23 cellular contexts compared by ENCODE assay signal in the genomic region with DNA sequence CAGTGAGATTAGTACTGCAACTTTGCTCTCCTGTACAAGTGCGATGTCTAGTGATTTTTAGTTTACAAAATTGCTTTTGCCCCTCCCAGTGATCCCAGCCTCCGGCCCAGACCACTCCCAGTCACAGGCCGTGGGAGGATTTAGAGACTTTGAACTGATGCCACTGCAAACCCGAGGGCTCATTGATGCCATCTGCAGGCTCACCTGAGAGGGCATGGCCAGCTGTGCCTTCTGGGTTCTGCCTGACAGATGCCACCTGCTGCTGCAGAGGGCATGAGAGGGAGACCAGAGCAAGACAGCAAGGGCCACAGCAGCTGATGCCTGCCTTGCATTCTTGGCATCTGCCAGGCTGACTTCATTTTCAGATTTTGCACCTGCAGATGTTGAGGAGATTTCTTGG.
DNase-seq lines count a peak whose midpoint lies in the region; ATAC-seq, FAIRE-seq and TF ChIP-seq lines count a peak whose summit lies in the region.
"Had no signal": no experiment of that assay in that cellular context is flagged by ENCODE, and none has a peak within 500 bp of the region (broad histone marks: within the 10 kb centered on the region; RNA-seq: fewer than 3 reads in every experiment).

No MANE protein-coding gene starts in this region.

- no peaks in the 10 kb centered on the region for H3K27me3 ChIP-seq in H1 (replicated peaks in 1 of 4; ENCODE audit: control insufficient read depth in 3 of 4, extremely low read depth in 1 of 4, insufficient read depth in 3 of 4, low read length in 3 of 4)
- H3K27me3 ChIP-seq in H9 (ENCODE audit: insufficient read depth, low read length) = no peaks in the 10 kb centered on the region
- H3K27me3 ChIP-seq: neutrophil, SJSA1, upper lobe of right lung had no signal

- H3K4me3 ChIP-seq in H1 (ENCODE audit: extremely low read depth in 1 of 4, insufficient read depth in 2 of 4, low read depth in 3 of 4, low read length in 4 of 4) = no peak overlapping the region
- H3K4me3 ChIP-seq: cardiac muscle cell, lower lobe of right lung, SJSA1, upper lobe of right lung had no signal

- 87% methylated on average over 4 of the region's 4 CpGs; no CpG with 5 or more reads in 1 of the 2 experiments for WGBS in H1 (ENCODE audit: extremely low coverage in 1 of 2, insufficient coverage in 1 of 2, insufficient read length in 1 of 2, insufficient replicate concordance in 2 of 2, low coverage in 1 of 2, low lambda C conversion rate in 2 of 2, missing lambda C conversion rate in 1 of 2), 2 experiments
- no CpG with 5 or more reads among the region's 4 CpGs for WGBS in H9 (ENCODE audit: extremely low coverage, insufficient read length, low lambda C conversion rate)

- H3K23ac ChIP-seq in H1 (ENCODE audit: insufficient read length) (no peak overlapping the region), H9 (ENCODE audit: insufficient read length, low read depth, low read length) (no peak overlapping the region)

- peak in 2 of 3 experiments; percentile 9 to 20; a peak in 2 of 4 replicates for TF ChIP-seq CTCF in H1 (IDR thresholded peaks at IDR 0.05; ENCODE audit: control extremely low read depth in 1 of 3, insufficient read depth in 1 of 3, low read depth in 1 of 3, low read length in 3 of 3)
- no peak for TF ChIP-seq CTCF in H9 (conservative IDR thresholded peaks at IDR 0.05)

- no peak for TF ChIP-seq POLR2A in H1 (IDR thresholded peaks at IDR 0.05; ENCODE audit: control extremely low read depth in 1 of 2, low read depth in 2 of 2, low read length in 2 of 2)

- no peaks in the 10 kb centered on the region for H3K36me3 Mint-ChIP-seq in H9 (ENCODE audit: insufficient read depth in 1 of 3, low read depth in 3 of 3)
- H3K36me3 Mint-ChIP-seq: activated CD4-positive, alpha-beta memory T cell treated with anti-CD3 and anti-CD28 coated beads for 36 hours; CD8-positive, alpha-beta memory T cell; immature natural killer cell had no signal

- no peak overlapping the region for H4K8ac ChIP-seq in H1 (ENCODE audit: extremely low read depth, insufficient read depth, low read length)
- H4K8ac ChIP-seq in H9 (replicated peaks; ENCODE audit: insufficient read length, low read depth, low read length) = no peak overlapping the region

- H3K79me2 ChIP-seq in H1 (ENCODE audit: control insufficient read depth in 1 of 2, insufficient read depth in 2 of 2, low read length in 2 of 2) = no peaks in the 10 kb centered on the region
- H3K79me2 ChIP-seq in H9 (ENCODE audit: insufficient read depth, low read length) = no peaks in the 10 kb centered on the region

- H3K27ac Mint-ChIP-seq in H9 = no peak overlapping the region
- H3K27ac Mint-ChIP-seq: activated B cell treated with CpG ODN at 0.5 μM for 24 hours; activated CD4-positive, alpha-beta memory T cell treated with anti-CD3 and anti-CD28 coated beads for 36 hours; CD8-positive, alpha-beta memory T cell; dendritic cell treated with granulocyte-macrophage colony-stimulating factor and Interleukin-4, amounts not matched to agents 40 ng/mL and 50 ng/mL, for 4 days; immature natural killer cell had no signal

- H3K9me3 ChIP-seq in H1 (ENCODE audit: insufficient read depth in 2 of 2, low read depth in 1 of 2, low read length in 1 of 2) (no peaks in the 10 kb centered on the region), H9 (ENCODE audit: control insufficient read depth, low read depth, low read length) (no peaks in the 10 kb centered on the region)
- H3K9me3 ChIP-seq: lower lobe of right lung, neutrophil, SJSA1, upper lobe of right lung had no signal

- H4K5ac ChIP-seq in H1 (ENCODE audit: insufficient read length, low read depth, low read length) (no peak overlapping the region), H9 (ENCODE audit: insufficient read length, low read depth, low read length) (no peak overlapping the region)

- H2BK15ac ChIP-seq in H1 (ENCODE audit: low read length) (no peak overlapping the region), H9 (ENCODE audit: low read depth, low read length) (no peak overlapping the region)

- H3K4me2 ChIP-seq in H1 (ENCODE audit: insufficient read depth in 1 of 2, low read depth in 2 of 2, low read length in 2 of 2) (no peak overlapping the region), H9 (ENCODE audit: insufficient read depth, insufficient read length, low read length) (no peak overlapping the region)

- no peak overlapping the region for H3K9ac ChIP-seq in H1 (replicated peaks in 1 of 4; ENCODE audit: extremely low read depth in 1 of 4, low read depth in 3 of 4, low read length in 3 of 4)
- no peak overlapping the region for H3K9ac ChIP-seq in H9 (ENCODE audit: extremely low read depth, insufficient read length, low read length)

- H3K27me3 Mint-ChIP-seq in H9 (ENCODE audit: low read depth) = peaks cover 1% of the 10 kb centered on the region; the same call in 1 of the 2 replicates
- H3K27me3 Mint-ChIP-seq: activated CD4-positive, alpha-beta memory T cell treated with anti-CD3 and anti-CD28 coated beads for 36 hours; dendritic cell treated with granulocyte-macrophage colony-stimulating factor and Interleukin-4, amounts not matched to agents 40 ng/mL and 50 ng/mL, for 4 days had no signal

- no peak overlapping the region for H3K27ac ChIP-seq in H1 (ENCODE audit: low read depth, low read length)
- H3K27ac ChIP-seq in H9 (ENCODE audit: insufficient read length, low read depth, low read length) = no peak overlapping the region
- H3K27ac ChIP-seq: cardiac muscle cell, lower lobe of right lung, neutrophil, SJSA1, upper lobe of right lung had no signal

- H3K9me3 Mint-ChIP-seq in H9 = no peaks in the 10 kb centered on the region
- H3K9me3 Mint-ChIP-seq: activated B cell treated with CpG ODN at 0.5 μM for 24 hours; activated CD4-positive, alpha-beta memory T cell treated with anti-CD3 and anti-CD28 coated beads for 36 hours; dendritic cell treated with granulocyte-macrophage colony-stimulating factor and Interleukin-4, amounts not matched to agents 40 ng/mL and 50 ng/mL, for 4 days had no signal

- no peak overlapping the region for H3K4ac ChIP-seq in H1 (replicated peaks; ENCODE audit: insufficient read length, low read depth, low read length)
- no peak overlapping the region for H3K4ac ChIP-seq in H9 (ENCODE audit: low read depth, low read length)

- H2AK5ac ChIP-seq in H1 (ENCODE audit: low read depth, low read length) (no peak overlapping the region), H9 (ENCODE audit: insufficient read length, low read length) (no peak overlapping the region)

- H3K18ac ChIP-seq in H1 (ENCODE audit: extremely low read depth, low read length) (no peak overlapping the region), H9 (ENCODE audit: insufficient read length, low read depth, low read length) (no peak overlapping the region)

- peaks cover 2 to 3% of the 10 kb centered on the region in 2 experiments; a peak in 2 of 4 replicates for H3K4me1 Mint-ChIP-seq in H9
- H3K4me1 Mint-ChIP-seq: activated B cell treated with CpG ODN at 0.5 μM for 24 hours; CD8-positive, alpha-beta memory T cell; immature natural killer cell had no signal

- no peak overlapping the region for H3K14ac ChIP-seq in H1 (ENCODE audit: insufficient read length)
- H3K14ac ChIP-seq in H9 (ENCODE audit: insufficient read depth, low read length) = no peak overlapping the region

- H2BK20ac ChIP-seq in H1 (ENCODE audit: low read length) (no peak overlapping the region), H9 (ENCODE audit: low read depth, low read length, poor library complexity, severe bottlenecking) (no peak overlapping the region)

- POLR2A ChIA-PET in H1 (lab: Charles Lee; ENCODE audit: partially characterized antibody) = no interaction called here

- no peak overlapping the region for H2BK120ac ChIP-seq in H1 (replicated peaks; ENCODE audit: low read depth, low read length)
- no peak overlapping the region for H2BK120ac ChIP-seq in H9 (ENCODE audit: low read depth, low read length, poor library complexity, severe bottlenecking)

- H3K36me3 ChIP-seq in H1 (ENCODE audit: control insufficient read depth in 2 of 4, insufficient read depth in 4 of 4, low read length in 3 of 4) = no peaks in the 10 kb centered on the region
- H3K36me3 ChIP-seq: cardiac muscle cell, lower lobe of right lung, neutrophil, SJSA1, upper lobe of right lung had no signal

- no peak overlapping the region for H3K4me3 Mint-ChIP-seq in H9
- H3K4me3 Mint-ChIP-seq: activated B cell treated with CpG ODN at 0.5 μM for 24 hours; activated CD4-positive, alpha-beta memory T cell treated with anti-CD3 and anti-CD28 coated beads for 36 hours; CD8-positive, alpha-beta memory T cell; dendritic cell treated with granulocyte-macrophage colony-stimulating factor and Interleukin-4, amounts not matched to agents 40 ng/mL and 50 ng/mL, for 4 days; immature natural killer cell had no signal

- TF ChIP-seq EP300 in H1 (IDR thresholded peaks at IDR 0.05; ENCODE audit: borderline replicate concordance in 1 of 2, low read depth in 2 of 2, low read length in 2 of 2) = no peak

- ATAC-seq in HG03442 (IDR thresholded peaks at IDR 0.05; ENCODE audit: unreplicated experiment) = no peak
- ATAC-seq: lower lobe of right lung, upper lobe of right lung had no signal

- H3T11ph ChIP-seq in H9 (ENCODE audit: low read length) = no peak overlapping the region

- no peak overlapping the region for H2AFZ ChIP-seq in H1 (ENCODE audit: low read length)
- H2AFZ ChIP-seq in H9 (ENCODE audit: low read length) = no peak overlapping the region

- H2BK5ac ChIP-seq in H1 (ENCODE audit: low read depth, low read length) (no peak overlapping the region), H9 (ENCODE audit: insufficient read length, low read length) (no peak overlapping the region)

- TF ChIP-seq RAD21 in H1 (IDR thresholded peaks at IDR 0.05 in 1 of 2, conservative IDR thresholded peaks at IDR 0.05 in 1 of 2; ENCODE audit: low read depth in 2 of 2, low read length in 2 of 2) = peak in 1 of 2 experiments; percentile 34; a peak in 2 of 4 replicates

- FAIRE-seq in H1 (lab: Jason Lieb, UNC) = no peak

- H4K20me1 ChIP-seq in H1 (replicated peaks in 1 of 2; ENCODE audit: control insufficient read depth in 1 of 2, insufficient read depth in 2 of 2, low read length in 2 of 2) (no peaks in the 10 kb centered on the region), H9 (ENCODE audit: control insufficient read depth, insufficient read depth, insufficient read length) (no peaks in the 10 kb centered on the region)

- peak; percentile 30 for DNase-seq in D341Med (ENCODE audit: low spot score)
- peak; percentile 10 for DNase-seq in HT-29 (ENCODE audit: low spot score)
- peak; percentile 30 for DNase-seq in NCI-H510A (lab: John Stamatoyannopoulos, UW)
- no peak for DNase-seq in H1 (ENCODE audit: low read depth in 1 of 2, low spot score in 2 of 2)
- no peak for DNase-seq in KG1 (lab: John Stamatoyannopoulos, UW)
- no peak for DNase-seq in H9
- DNase-seq in putamen (ENCODE audit: low spot score) = no peak
- DNase-seq: activated B cell treated with CpG ODN at 0.5 μM for 24 hours; activated CD4-positive, alpha-beta memory T cell treated with anti-CD3 and anti-CD28 coated beads for 36 hours; activated gamma-delta T cell treated with Interleukin-2 at 50 U/mL for 16 hours; amygdala; CD8-positive, alpha-beta memory T cell; HCEC 1CT; immature natural killer cell; lower lobe of right lung; NCI-H187 treated with DMSO at 0.1 percent for 48 hours; T-helper 2 cell; upper lobe of right lung had no signal

- H4K91ac ChIP-seq in H1 (replicated peaks; ENCODE audit: insufficient read length, low read length) = no peak overlapping the region
- no peak overlapping the region for H4K91ac ChIP-seq in H9 (ENCODE audit: insufficient read length, low read depth, low read length)

- H3K56ac ChIP-seq in H1 (replicated peaks; ENCODE audit: insufficient read length, low read depth, low read length) (no peak overlapping the region), H9 (ENCODE audit: insufficient read length, low read depth, low read length) (no peak overlapping the region)

- H3K79me1 ChIP-seq in H1 (ENCODE audit: low read depth, low read length) (no peaks in the 10 kb centered on the region), H9 (ENCODE audit: insufficient read depth, low read depth, low read length, poor library complexity, severe bottlenecking) (no peaks in the 10 kb centered on the region)

- H3K4me1 ChIP-seq in H1 (replicated peaks in 1 of 4; ENCODE audit: control insufficient read depth in 3 of 4, insufficient read depth in 4 of 4, low read length in 3 of 4) (no peaks in the 10 kb centered on the region), H9 (ENCODE audit: insufficient read depth, low read length) (no peaks in the 10 kb centered on the region)
- H3K4me1 ChIP-seq: lower lobe of right lung, SJSA1, upper lobe of right lung had no signal

- H3K23me2 ChIP-seq in H1 (ENCODE audit: low read depth, low read length) = no peaks in the 10 kb centered on the region
- no peaks in the 10 kb centered on the region for H3K23me2 ChIP-seq in H9 (ENCODE audit: insufficient read length, low read depth, low read length, poor library complexity, severe bottlenecking)

- CTCF ChIA-PET in H1 (lab: Charles Lee; ENCODE audit: partially characterized antibody) = interaction anchor here (2.5 kb wide), 1 partner anchor 18 kb away, joined by 7 read pairs; no protein-coding TSS in a partner anchor

- H2BK12ac ChIP-seq in H1 (ENCODE audit: low read depth, low read length) (no peak overlapping the region), H9 (ENCODE audit: insufficient read length, low read depth, low read length) (no peak overlapping the region)

Comparison
In these comparisons a context has a peak if more than half of its experiments do, and no peak if none do; other contexts are left out.
1. DNase-seq: peak in D341Med (single experiment), HT-29 (single experiment) and NCI-H510A (single experiment); none in H1 (0 of 2), KG1 (single experiment), H9 (single experiment) and putamen (single experiment).